8 cellular contexts compared by ENCODE assay signal in genomic region chr6:35731736-35732532, GRCh38. TPM values are rescaled to one million over a fixed set of nuclear protein-coding genes. Genes with fewer than 3 reads are reported as not detected.
DNase-seq lines count a peak whose midpoint lies in the region; ATAC-seq, FAIRE-seq and TF ChIP-seq lines count a peak whose summit lies in the region.

No MANE protein-coding gene starts in this region.

- H3K4me1 ChIP-seq in HAP-1 (peaks cover 33% of the 10 kb centered on the region), right atrium auricular region (peaks cover 0 to 84% of the 10 kb centered on the region in 2 donors)

- H3K4me3 ChIP-seq in GM08714 (ENCODE audit: low read length) (peak overlapping the region; percentile 78), HAP-1 (peak overlapping the region; percentile 63), right atrium auricular region (peak overlapping the region; percentile 48 to 67)

- H3K9me3 ChIP-seq in HAP-1 (no peaks in the 10 kb centered on the region), T-helper 17 cell (ENCODE audit: control insufficient read depth, low read length, poor library complexity, severe bottlenecking) (no peaks in the 10 kb centered on the region), right atrium auricular region (no peaks in the 10 kb centered on the region)

- H3K27ac Mint-ChIP-seq in T-helper 17 cell = peak overlapping the region; percentile 98

- H3K4me3 Mint-ChIP-seq in T-helper 17 cell = peak overlapping the region; percentile 91

- FAIRE-seq in urothelium cell line (lab: Jason Lieb, UNC) = no peak

- TF ChIP-seq CTCF in right atrium auricular region (IDR thresholded peaks at IDR 0.05) = peak in 1 of 2 donors; percentile 27

- no peaks in the 10 kb centered on the region for H3K36me3 ChIP-seq in HAP-1 (replicated peaks)
- H3K36me3 ChIP-seq in right atrium auricular region = no peaks in the 10 kb centered on the region

- H3K27me3 Mint-ChIP-seq in T-helper 17 cell = no peaks in the 10 kb centered on the region

- H3K4me1 Mint-ChIP-seq in T-helper 17 cell = peaks cover 52% of the 10 kb centered on the region

- no peaks in the 10 kb centered on the region for H3K36me3 Mint-ChIP-seq in T-helper 17 cell (ENCODE audit: low read depth)

- H3K27me3 ChIP-seq in HAP-1 (ENCODE audit: low read depth) = no peaks in the 10 kb centered on the region
- no peaks in the 10 kb centered on the region for H3K27me3 ChIP-seq in right atrium auricular region

- in situ Hi-C loops in HAP-1 (cut with MboI; ENCODE audit: low sequenced_read_pairs) = no loop called here

- ATAC-seq in T-helper 17 cell = peak; percentile 58

- peak; percentile 81 to 96 for DNase-seq in HAP-1 (ENCODE audit: low spot score in 2 of 2)
- DNase-seq in MV-4-11 (lab: John Stamatoyannopoulos, UW) = peak; percentile 51
- DNase-seq in T-helper 17 cell = peak; percentile 83 to 86 (median 84)
- peak; percentile 96 for DNase-seq in right atrium auricular region (ENCODE audit: low spot score)
- peak; percentile 80 for DNase-seq in pulmonary artery endothelial cell (ENCODE audit: low read depth, low spot score)
- peak; percentile 92 for DNase-seq in urothelium cell line (ENCODE audit: low spot score)

- H3K27ac ChIP-seq in angular gyrus (ENCODE audit: low read depth, low read length) (peak overlapping the region; percentile 100), right atrium auricular region (peak overlapping the region; percentile 100)

RNA-seq across cellular contexts. Expression of gene ARMC12, which starts 4.9 kb away (rescaled TPM):
- total RNA-seq in T-helper 17 cell (1 to 10 TPM in 1 of 2 donors, under 1 TPM in 1; 0.78 to 1.2 TPM), right atrium auricular region (under 1 TPM in 1 of 2 donors, not detected in 1; 0.39 TPM), pulmonary artery endothelial cell (0.11 and 0.40 TPM in 2 replicates)

RNA-seq across cellular contexts. Expression of gene FKBP5, which starts 43.2 kb away (rescaled TPM):
- total RNA-seq in T-helper 17 cell = 10 to 100 TPM; 53.3 to 60.8 TPM
- total RNA-seq in right atrium auricular region = 100 to 1,000 TPM; 135 TPM
- 67.2 and 89.1 TPM in 2 replicates for total RNA-seq in pulmonary artery endothelial cell

RNA-seq across cellular contexts. Expression of gene CLPSL2, which starts 44.5 kb away (rescaled TPM):
- total RNA-seq in T-helper 17 cell (not detected), right atrium auricular region (not detected), pulmonary artery endothelial cell (not detected in 2 replicates)

RNA-seq across cellular contexts. Expression of gene CLPSL1, which starts 48.9 kb away (rescaled TPM):
- not detected for total RNA-seq in T-helper 17 cell
- not detected for total RNA-seq in right atrium auricular region
- total RNA-seq in pulmonary artery endothelial cell = not detected in 2 replicates

Comparison
In these comparisons a context has a peak if more than half of its experiments do, and no peak if none do; other contexts are left out.
1. Peak in every context shown above with its lines: DNase-seq, ATAC-seq, H3K4me3 ChIP-seq and H3K27ac ChIP-seq.